19 cellular contexts compared by ENCODE assay signal in genomic region chr11:21659961-21660360, GRCh38.
DNase-seq lines count a peak whose midpoint lies in the region; ATAC-seq and TF ChIP-seq lines count a peak whose summit lies in the region.
"Had no signal": no experiment of that assay in that cellular context is flagged by ENCODE, and none has a peak within 500 bp of the region (broad histone marks: within the 10 kb centered on the region; RNA-seq: fewer than 3 reads in every experiment).

No MANE protein-coding gene starts in this region.

- no peaks in the 10 kb centered on the region for H3K36me3 ChIP-seq in PC-9 (ENCODE audit: low read depth)

- no peaks in the 10 kb centered on the region for H3K27me3 ChIP-seq in PC-9 (ENCODE audit: insufficient read depth, low read depth)

- POLR2A ChIA-PET in PC-9 (lab: Charles Lee; ENCODE audit: unreplicated experiment) = no interaction called here

- in situ Hi-C loops in ACHN (cut with HindIII; ENCODE audit: low pct_ligation_motif_present, low pct_unique_long_range_greater_than_20kb, low sequenced_read_pairs) = no loop called here

- H3K4me3 Mint-ChIP-seq in Calu3 (ENCODE audit: low read depth, unreplicated experiment) = no peak overlapping the region
- H3K4me3 Mint-ChIP-seq: CD4-positive, alpha-beta memory T cell; H9 had no signal

- peak overlapping the region; percentile 85 for H3K27ac Mint-ChIP-seq in Calu3 (ENCODE audit: unreplicated experiment)
- H3K27ac Mint-ChIP-seq: CD4-positive, alpha-beta memory T cell; H9 had no signal

- no peaks in the 10 kb centered on the region for H3K9me2 ChIP-seq in PC-9 (ENCODE audit: insufficient read depth)

- H3K27ac ChIP-seq in substantia nigra (ENCODE audit: low read depth, low read length, poor library complexity, severe bottlenecking) = no peak overlapping the region
- no peak overlapping the region for H3K27ac ChIP-seq in PC-9
- H3K27ac ChIP-seq: A549 had no signal

- no peaks in the 10 kb centered on the region for H4K20me1 ChIP-seq in PC-9 (ENCODE audit: insufficient read depth)

- no peaks in the 10 kb centered on the region for H3K4me1 Mint-ChIP-seq in Calu3 (ENCODE audit: low read depth, unreplicated experiment)
- H3K4me1 Mint-ChIP-seq: CD4-positive, alpha-beta memory T cell; H9 had no signal

- BruUV-seq in Calu3 (replicated peaks; lab: Mats Ljungman, UMichigan) (no TSS peak), PC-9 (replicated peaks; lab: Mats Ljungman, UMichigan) (no TSS peak)

- no peaks in the 10 kb centered on the region for H3K4me1 ChIP-seq in PC-9 (replicated peaks; ENCODE audit: insufficient read depth)
- H3K4me1 ChIP-seq: A549, Caco-2 had no signal

- H3K27me3 Mint-ChIP-seq in Calu3 (ENCODE audit: unreplicated experiment) = no peaks in the 10 kb centered on the region
- H3K27me3 Mint-ChIP-seq: CD4-positive, alpha-beta memory T cell had no signal

- H3K36me3 Mint-ChIP-seq in Calu3 (ENCODE audit: insufficient read depth, unreplicated experiment) = no peaks in the 10 kb centered on the region
- H3K36me3 Mint-ChIP-seq: CD4-positive, alpha-beta memory T cell had no signal

- intact Hi-C loops in Calu3 (cut with micrococcal nuclease; ENCODE audit: unreplicated experiment) (no loop called here), left ventricle myocardium superior (cut with micrococcal nuclease) (no loop called here), PC-9 (cut with micrococcal nuclease; ENCODE audit: unreplicated experiment) (no loop called here)

- no peaks in the 10 kb centered on the region for H3K9me3 ChIP-seq in PC-9 (ENCODE audit: insufficient read depth, low read depth)
- H3K9me3 ChIP-seq: A549, Caco-2 had no signal

- H3K9me3 Mint-ChIP-seq in Calu3 (ENCODE audit: low read depth, unreplicated experiment) = peaks cover 8% of the 10 kb centered on the region
- H3K9me3 Mint-ChIP-seq: H9 had no signal

- DNase-seq in Calu3 (no peak), HT1080 (ENCODE audit: low read depth) (peak; percentile 37), foreskin melanocyte (peak; percentile 90), left ventricle myocardium superior (no peak), ACHN (no peak), substantia nigra (lab: John Stamatoyannopoulos, UW) (no peak), PC-9 (no peak)
- DNase-seq: 8988T; C1 segment of cervical spinal cord; Caco-2; CD4-positive, alpha-beta memory T cell; DMS 273 treated with DMSO at 0.1 percent for 48 hours; DMS79; EL; GDM1; H9 had no signal

- no peak for TF ChIP-seq CTCF in Calu3 (IDR thresholded peaks at IDR 0.05; ENCODE audit: unreplicated experiment)
- TF ChIP-seq CTCF in PC-9 (conservative IDR thresholded peaks at IDR 0.05) = no peak

- no peaks in the 10 kb centered on the region for H3F3A ChIP-seq in PC-9 (ENCODE audit: insufficient read depth, low read depth)

- no peak overlapping the region for H3K4me2 ChIP-seq in PC-9
- H3K4me2 ChIP-seq: A549 had no signal

- no peak overlapping the region for H3K4me3 ChIP-seq in PC-9
- H3K4me3 ChIP-seq: A549, GM12878 had no signal

- H2AFZ ChIP-seq in PC-9 = no peak overlapping the region

- no peak for ATAC-seq in left ventricle myocardium superior
- ATAC-seq: A549, GM12878, HCT116 had no signal

- CTCF ChIA-PET in Calu3 (lab: Charles Lee) (interaction anchor here (0.9 kb wide), 1 partner anchor 10 kb away, joined by 3 read pairs; no protein-coding TSS in a partner anchor), PC-9 (lab: Charles Lee) (no interaction called here)

- no peaks in the 10 kb centered on the region for H3K79me2 ChIP-seq in PC-9 (ENCODE audit: low read depth)

Comparison
In these comparisons a context has a peak if more than half of its experiments do, and no peak if none do; other contexts are left out.
1. DNase-seq: peak in HT1080 (single experiment) and foreskin melanocyte (single experiment); none in Calu3 (single experiment), left ventricle myocardium superior (single experiment), ACHN (single experiment), substantia nigra (0 of 49) and PC-9 (0 of 2).